15 cellular contexts compared by ENCODE assay signal in genomic region chr16:4696172-4696904, GRCh38. TPM values are rescaled to one million over a fixed set of nuclear protein-coding genes. Genes with fewer than 3 reads are reported as not detected.
DNase-seq lines count a peak whose midpoint lies in the region; ATAC-seq and TF ChIP-seq lines count a peak whose summit lies in the region.
"Had no signal": no experiment of that assay in that cellular context is flagged by ENCODE, and none has a peak within 500 bp of the region (broad histone marks: within the 10 kb centered on the region; RNA-seq: fewer than 3 reads in every experiment).

No MANE protein-coding gene starts in this region.

- H3K36me3 ChIP-seq in endodermal cell (ENCODE audit: control insufficient read depth, insufficient read depth, low read length) (peaks cover 39% of the 10 kb centered on the region), uterus (no peaks in the 10 kb centered on the region)

- H3K9me3 Mint-ChIP-seq in natural killer cell: no peaks in the 10 kb centered on the region
- H3K9me3 Mint-ChIP-seq in natural killer cell treated with Interleukin-12 subunit alpha and Interleukin-12 subunit beta and Interleukin-15 and Interleukin-18, amount 100 ng/mL, for 72 hours: no peaks in the 10 kb centered on the region
- no peaks in the 10 kb centered on the region for H3K9me3 Mint-ChIP-seq in endodermal cell
- H3K9me3 Mint-ChIP-seq: IgD-negative memory B cell had no signal

- peak overlapping the region; percentile 80 to 85 for H3K27ac Mint-ChIP-seq in natural killer cell
- no peak overlapping the region for H3K27ac Mint-ChIP-seq in natural killer cell treated with Interleukin-12 subunit alpha and Interleukin-12 subunit beta and Interleukin-15 and Interleukin-18, amount 100 ng/mL, for 72 hours
- H3K27ac Mint-ChIP-seq in endodermal cell: no peak overlapping the region

- H3K9me3 ChIP-seq in endodermal cell (ENCODE audit: control insufficient read depth, low read length) (no peaks in the 10 kb centered on the region), uterus (no peaks in the 10 kb centered on the region)
- H3K9me3 ChIP-seq: upper lobe of left lung had no signal

- H3K27me3 Mint-ChIP-seq in natural killer cell (ENCODE audit: low read depth in 2 of 2) (no peaks in the 10 kb centered on the region), endodermal cell (ENCODE audit: insufficient read depth) (no peaks in the 10 kb centered on the region)
- no peaks in the 10 kb centered on the region for H3K27me3 Mint-ChIP-seq in natural killer cell treated with Interleukin-12 subunit alpha and Interleukin-12 subunit beta and Interleukin-15 and Interleukin-18, amount 100 ng/mL, for 72 hours
- H3K27me3 Mint-ChIP-seq: IgD-negative memory B cell had no signal

- peak overlapping the region; percentile 25 for H3K4me3 Mint-ChIP-seq in natural killer cell
- H3K4me3 Mint-ChIP-seq in natural killer cell treated with Interleukin-12 subunit alpha and Interleukin-12 subunit beta and Interleukin-15 and Interleukin-18, amount 100 ng/mL, for 72 hours: no peak overlapping the region
- no peak overlapping the region for H3K4me3 Mint-ChIP-seq in endodermal cell

- H3K4me3 ChIP-seq in endodermal cell (ENCODE audit: low read length): no peak overlapping the region
- no peak overlapping the region for H3K4me3 ChIP-seq in uterus
- H3K4me3 ChIP-seq: upper lobe of left lung had no signal

- 95% methylated on average over 16 to 19 of the region's 19 CpGs for WGBS in endodermal cell (ENCODE audit: insufficient coverage in 1 of 2, insufficient read length in 1 of 2), 2 experiments

- no peak for DNase-seq in natural killer cell
- DNase-seq in natural killer cell treated with Interleukin-12 subunit alpha and Interleukin-12 subunit beta and Interleukin-15 and Interleukin-18, amount 100 ng/mL, for 72 hours (ENCODE audit: low spot score): no peak
- peak; percentile 44 for DNase-seq in endodermal cell
- DNase-seq in islet precursor cell: peak; percentile 41
- DNase-seq in uterus: peak; percentile 65 to 81
- DNase-seq in NCI-H345 (lab: John Stamatoyannopoulos, UW): no peak
- DNase-seq: activated naive CD4-positive, alpha-beta T cell treated with anti-CD3 and anti-CD28 coated beads, Interleukin-2, amount 50 U/mL, for 16 hours; mesenchymal stem cell; NCI-H1694; NCI-H69 had no signal

- no peaks in the 10 kb centered on the region for H3K4me1 ChIP-seq in endodermal cell (ENCODE audit: control insufficient read depth, insufficient read depth, low read length)
- H3K4me1 ChIP-seq in uterus: peaks cover 6 to 15% of the 10 kb centered on the region in 2 donors
- H3K4me1 ChIP-seq: parathyroid adenoma had no signal

- H3K36me3 Mint-ChIP-seq in natural killer cell: no peaks in the 10 kb centered on the region
- peaks cover 6% of the 10 kb centered on the region for H3K36me3 Mint-ChIP-seq in natural killer cell treated with Interleukin-12 subunit alpha and Interleukin-12 subunit beta and Interleukin-15 and Interleukin-18, amount 100 ng/mL, for 72 hours
- H3K36me3 Mint-ChIP-seq in endodermal cell (ENCODE audit: low read depth): peaks cover 19% of the 10 kb centered on the region
- H3K36me3 Mint-ChIP-seq: IgD-negative memory B cell had no signal

- peaks cover 7 to 9% of the 10 kb centered on the region in 2 donors for H3K4me1 Mint-ChIP-seq in natural killer cell
- H3K4me1 Mint-ChIP-seq in natural killer cell treated with Interleukin-12 subunit alpha and Interleukin-12 subunit beta and Interleukin-15 and Interleukin-18, amount 100 ng/mL, for 72 hours (ENCODE audit: low read depth in 2 of 2): peaks cover 5 to 11% of the 10 kb centered on the region in 2 donors
- peaks cover 4% of the 10 kb centered on the region for H3K4me1 Mint-ChIP-seq in endodermal cell

- no peak for TF ChIP-seq CTCF in natural killer cell (IDR thresholded peaks at IDR 0.05)
- TF ChIP-seq CTCF in endodermal cell (conservative IDR thresholded peaks at IDR 0.05): no peak
- TF ChIP-seq CTCF in uterus (IDR thresholded peaks at IDR 0.05): no peak

- H3K27ac ChIP-seq in endodermal cell (ENCODE audit: low read depth, low read length) (no peak overlapping the region), uterus (peak overlapping the region; percentile 69 to 96)
- H3K27ac ChIP-seq: parathyroid adenoma, upper lobe of left lung had no signal

- intact Hi-C loops in natural killer cell (cut with micrococcal nuclease): no loop called here
- intact Hi-C loops in uterus (cut with DNase I; ENCODE audit: low total_unique reads): no loop called here

- no peak overlapping the region for H3K9ac ChIP-seq in endodermal cell (ENCODE audit: extremely low read depth, low read length, poor library complexity, severe bottlenecking)
- H3K9ac ChIP-seq: parathyroid adenoma had no signal

- H3K27me3 ChIP-seq in endodermal cell (ENCODE audit: control insufficient read depth, insufficient read depth, low read length, poor library complexity, severe bottlenecking) (no peaks in the 10 kb centered on the region), uterus (no peaks in the 10 kb centered on the region)
- H3K27me3 ChIP-seq: upper lobe of left lung had no signal

- ATAC-seq in natural killer cell: no peak
- ATAC-seq in natural killer cell treated with Interleukin-12 subunit alpha and Interleukin-12 subunit beta and Interleukin-15 and Interleukin-18, amount 100 ng/mL, for 72 hours: no peak
- ATAC-seq in HG03571 (IDR thresholded peaks at IDR 0.05; ENCODE audit: unreplicated experiment): no peak
- no peak for ATAC-seq in HG03457 (IDR thresholded peaks at IDR 0.05; ENCODE audit: unreplicated experiment)

- TF ChIP-seq POLR2A in uterus (IDR thresholded peaks at IDR 0.05): no peak

RNA-seq across cellular contexts. Expression of gene NUDT16L1, which starts 3.0 kb away (rescaled TPM):
- total RNA-seq in natural killer cell: 10 to 100 TPM; 30.8 to 39.1 (median 35.0) TPM
- 10 to 100 TPM; 37.3 to 57.0 TPM for total RNA-seq in natural killer cell treated with Interleukin-12 subunit alpha and Interleukin-12 subunit beta and Interleukin-15 and Interleukin-18, amount 100 ng/mL, for 72 hours
- total RNA-seq in endodermal cell: 10 to 100 TPM; 38.6 to 40.7 TPM
- polyA plus RNA-seq in endodermal cell (2013, experiment 1 of 2): 36.4 TPM
- polyA plus RNA-seq in endodermal cell (2013, experiment 2 of 2): 33.5 TPM
- total RNA-seq in uterus: 10 to 100 TPM; 15.4 to 48.3 (median 33.1) TPM

RNA-seq across cellular contexts. Expression of gene ANKS3, which starts 37.7 kb away (rescaled TPM):
- 10 to 100 TPM; 19.7 to 20.8 (median 20.5) TPM for total RNA-seq in natural killer cell
- total RNA-seq in natural killer cell treated with Interleukin-12 subunit alpha and Interleukin-12 subunit beta and Interleukin-15 and Interleukin-18, amount 100 ng/mL, for 72 hours: 10 to 100 TPM; 19.0 to 39.1 TPM
- total RNA-seq in endodermal cell: 10 to 100 TPM; 32.4 to 41.0 TPM
- 20.9 TPM for polyA plus RNA-seq in endodermal cell (2013, experiment 1 of 2)
- 19.6 TPM for polyA plus RNA-seq in endodermal cell (2013, experiment 2 of 2)
- total RNA-seq in uterus: 10 to 100 TPM in 3 of 4 donors, 1 to 10 TPM in 1; 2.4 to 51.7 (median 33.1) TPM

RNA-seq across cellular contexts. Expression of gene DNAAF8, which starts 38.0 kb away (rescaled TPM):
- total RNA-seq in natural killer cell (under 1 TPM in 1 of 3 donors, not detected in 2; 0.54 TPM), endodermal cell (under 1 TPM; 0.35 to 0.64 TPM), uterus (1 to 10 TPM in 1 of 4 donors, under 1 TPM in 1, not detected in 2; 0.67 to 3.5 TPM)
- total RNA-seq in natural killer cell treated with Interleukin-12 subunit alpha and Interleukin-12 subunit beta and Interleukin-15 and Interleukin-18, amount 100 ng/mL, for 72 hours: under 1 TPM in 1 of 2 donors, not detected in 1; 0.53 TPM
- polyA plus RNA-seq in endodermal cell (2013, experiment 1 of 2): 0.82 TPM
- polyA plus RNA-seq in endodermal cell (2013, experiment 2 of 2): 1.2 TPM

Comparison
In these comparisons a context has a peak if more than half of its experiments do, and no peak if none do; other contexts are left out.
1. H3K27ac Mint-ChIP-seq: peak in natural killer cell (2 of 2); none in natural killer cell treated with Interleukin-12 subunit alpha and Interleukin-12 subunit beta and Interleukin-15 and Interleukin-18, amount 100 ng/mL, for 72 hours (0 of 2) and endodermal cell (single experiment).
2. DNase-seq: peak in endodermal cell (single experiment), islet precursor cell (single experiment) and uterus (2 of 2); none in natural killer cell (single experiment), natural killer cell treated with Interleukin-12 subunit alpha and Interleukin-12 subunit beta and Interleukin-15 and Interleukin-18, amount 100 ng/mL, for 72 hours (single experiment) and NCI-H345 (single experiment).